ENCODE assay signal across 1 cellular context in the genomic region with DNA sequence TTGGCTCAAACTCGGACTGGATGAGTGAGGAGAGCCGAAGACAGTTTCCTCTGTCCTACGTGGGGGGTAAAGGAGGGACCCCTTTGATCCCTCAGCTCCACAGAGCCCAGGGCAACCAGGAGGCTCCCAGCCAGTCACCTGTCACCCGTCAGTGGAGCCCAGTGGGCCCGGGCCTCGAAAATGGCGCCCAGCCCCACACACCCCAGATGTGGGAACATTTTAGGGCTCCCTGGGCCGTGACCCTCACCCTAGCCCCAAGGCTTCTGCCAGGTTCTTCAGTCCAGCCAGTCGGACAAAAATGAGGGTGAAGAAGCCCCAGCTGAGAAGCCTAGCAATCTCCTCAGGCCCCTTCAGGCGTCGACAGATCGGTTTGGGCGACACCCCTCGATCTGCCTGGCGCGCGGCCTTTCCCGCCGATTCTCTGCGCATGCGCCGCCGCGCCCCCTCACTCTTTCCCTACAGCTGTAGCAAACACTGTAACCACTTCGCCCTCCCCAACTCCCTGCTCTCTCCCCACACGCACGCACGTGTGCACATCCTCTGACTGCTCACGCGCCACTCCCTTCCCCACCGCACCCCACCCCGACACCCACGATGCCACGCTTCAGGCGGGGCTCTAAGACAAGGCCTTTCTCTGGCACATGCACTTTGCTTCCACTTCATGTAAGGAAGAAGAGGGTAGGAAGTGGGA.
TF ChIP-seq lines count a peak whose summit lies in the region.

A gene (minus strand): TSS at position 391 of the 691 bp plus-strand sequence. CDS start 13,844 bp downstream, outside the sequence.

TF ChIP-seq in H1, 55 proteins besides CTCF, POLR2A, EP300 and RAD21:
- TF ChIP-seq, protein P1, sequence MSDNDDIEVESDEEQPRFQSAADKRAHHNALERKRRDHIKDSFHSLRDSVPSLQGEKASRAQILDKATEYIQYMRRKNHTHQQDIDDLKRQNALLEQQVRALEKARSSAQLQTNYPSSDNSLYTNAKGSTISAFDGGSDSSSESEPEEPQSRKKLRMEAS (IDR thresholded peaks at IDR 0.05): peak; percentile 53; the same call in 1 of the 2 replicates
- TF ChIP-seq CREB1 (IDR thresholded peaks at IDR 0.05): no peak
- TF ChIP-seq, protein P2, sequence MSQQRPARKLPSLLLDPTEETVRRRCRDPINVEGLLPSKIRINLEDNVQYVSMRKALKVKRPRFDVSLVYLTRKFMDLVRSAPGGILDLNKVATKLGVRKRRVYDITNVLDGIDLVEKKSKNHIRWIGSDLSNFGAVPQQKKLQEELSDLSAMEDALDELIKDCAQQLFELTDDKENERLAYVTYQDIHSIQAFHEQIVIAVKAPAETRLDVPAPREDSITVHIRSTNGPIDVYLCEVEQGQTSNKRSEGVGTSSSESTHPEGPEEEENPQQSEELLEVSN (IDR thresholded peaks at IDR 0.05): peak; percentile 93
